12 cellular contexts compared by ENCODE assay signal in the genomic region with DNA sequence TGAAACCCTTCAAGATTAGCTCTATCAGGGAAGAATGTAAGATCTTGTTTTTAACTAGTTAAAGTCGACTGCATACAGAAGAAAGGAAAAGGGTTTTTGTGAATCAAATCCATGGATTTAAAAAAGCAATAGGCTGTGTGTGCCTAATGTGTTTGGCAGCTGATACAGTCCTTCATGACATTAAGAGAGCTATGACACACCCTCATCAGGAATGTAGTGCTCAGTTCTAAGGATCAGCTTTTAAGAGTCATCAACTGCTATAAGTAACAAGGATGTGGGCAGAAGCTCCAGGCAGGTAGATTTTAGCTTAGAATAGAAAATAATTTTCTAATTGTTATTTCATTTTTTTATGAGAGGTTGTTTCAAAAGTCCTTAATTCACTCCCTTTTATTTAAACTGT. TPM values are rescaled to one million over a fixed set of nuclear protein-coding genes. Genes with fewer than 3 reads are reported as not detected.
DNase-seq lines count a peak whose midpoint lies in the region; TF ChIP-seq lines count a peak whose summit lies in the region.
"Had no signal": no experiment of that assay in that cellular context is flagged by ENCODE, and none has a peak within 500 bp of the region (broad histone marks: within the 10 kb centered on the region; RNA-seq: fewer than 3 reads in every experiment).

No MANE protein-coding gene starts in this region.

- no peak overlapping the region for H3K4me3 ChIP-seq in kidney epithelial cell (ENCODE audit: low read depth, low read length)

- DNase-seq in A172 (ENCODE audit: low spot score): peak; percentile 77
- DNase-seq in HFFc6: peak; percentile 69
- peak; percentile 47 for DNase-seq in amniotic stem cell (lab: John Stamatoyannopoulos, UW)
- DNase-seq in kidney epithelial cell (ENCODE audit: low read depth): peak; percentile 35
- DNase-seq in activated CD4-positive, CD25-positive, alpha-beta regulatory T cell treated with anti-CD3 and anti-CD28 coated beads, Interleukin-2, amount 50 U/mL, for 72 hours: no peak
- no peak for DNase-seq in islet precursor cell
- no peak for DNase-seq in NCI-H1417 treated with DMSO at 0.1 percent for 48 hours (lab: John Stamatoyannopoulos, UW)
- no peak for DNase-seq in COLO829 (ENCODE audit: low spot score)
- DNase-seq: activated B cell treated with CpG ODN at 0.5 μM for 24 hours; activated T-cell treated with anti-CD3 and anti-CD28 coated beads, Interleukin-2, amount 50 U/mL, for 24 hours had no signal

- H3K9me3 Mint-ChIP-seq in HFFc6: no peaks in the 10 kb centered on the region
- H3K9me3 Mint-ChIP-seq: activated B cell treated with CpG ODN at 0.5 μM for 24 hours; activated T-cell treated with anti-CD3 and anti-CD28 coated beads, Interleukin-2, amount 50 U/mL, for 24 hours had no signal

- H3K4me3 Mint-ChIP-seq in HFFc6: no peak overlapping the region; the same call in 1 of the 2 replicates
- H3K4me3 Mint-ChIP-seq: activated B cell treated with CpG ODN at 0.5 μM for 24 hours; activated T-cell treated with anti-CD3 and anti-CD28 coated beads, Interleukin-2, amount 50 U/mL, for 24 hours had no signal

- no peaks in the 10 kb centered on the region for H3K36me3 ChIP-seq in kidney epithelial cell (ENCODE audit: control insufficient read depth, insufficient read depth, low read length)

- TF ChIP-seq CTCF in HFFc6 (IDR thresholded peaks at IDR 0.05) (no peak), kidney epithelial cell (IDR thresholded peaks at IDR 0.05; ENCODE audit: insufficient read depth, low read length, poor library complexity, severe bottlenecking) (no peak)

- H3K27me3 Mint-ChIP-seq in HFFc6 (ENCODE audit: insufficient read depth): no peaks in the 10 kb centered on the region
- H3K27me3 Mint-ChIP-seq: activated B cell treated with CpG ODN at 0.5 μM for 24 hours; activated T-cell treated with anti-CD3 and anti-CD28 coated beads, Interleukin-2, amount 50 U/mL, for 24 hours; progenitor cell of endocrine pancreas had no signal

- peaks cover 32% of the 10 kb centered on the region for H3K4me1 Mint-ChIP-seq in HFFc6 (ENCODE audit: low read depth)
- H3K4me1 Mint-ChIP-seq: activated B cell treated with CpG ODN at 0.5 μM for 24 hours had no signal

- no peaks in the 10 kb centered on the region for H3K36me3 Mint-ChIP-seq in HFFc6 (ENCODE audit: low read depth)

- H3K27ac Mint-ChIP-seq in HFFc6: peak overlapping the region; percentile 33
- H3K27ac Mint-ChIP-seq: activated B cell treated with CpG ODN at 0.5 μM for 24 hours; activated T-cell treated with anti-CD3 and anti-CD28 coated beads, Interleukin-2, amount 50 U/mL, for 24 hours; progenitor cell of endocrine pancreas had no signal

- no peaks in the 10 kb centered on the region for H3K27me3 ChIP-seq in kidney epithelial cell (ENCODE audit: control insufficient read depth, insufficient read depth, low read length)

RNA-seq across cellular contexts. Expression of gene PPP1R1C, which starts 52.9 kb away (rescaled TPM):
- 2.4 and 4.8 TPM in 2 replicates for total RNA-seq in A172 (2014; rRNA removed; shearing (Covaris generic))
- under 1 TPM in 4 of 6 experiments, not detected in 2; 0.31 to 0.48 (median 0.39) TPM for total RNA-seq in HFFc6 (2021; fragmentation: NEBNext Ultra II Directional; extraction: Animal tissue kit (Norgen Biotek cat#: 25700))
- 2.1 and 4.9 TPM in 2 replicates for total RNA-seq in kidney epithelial cell
- total RNA-seq: activated B cell treated with CpG ODN at 0.5 μM for 24 hours, G401 had no signal

Comparison
In these comparisons a context has a peak if more than half of its experiments do, and no peak if none do; other contexts are left out.
1. DNase-seq: peak in A172 (single experiment), HFFc6 (single experiment), amniotic stem cell (single experiment) and kidney epithelial cell (single experiment); none in activated CD4-positive, CD25-positive, alpha-beta regulatory T cell treated with anti-CD3 and anti-CD28 coated beads, Interleukin-2, amount 50 U/mL, for 72 hours (single experiment), islet precursor cell (single experiment), NCI-H1417 treated with DMSO at 0.1 percent for 48 hours (single experiment) and COLO829 (single experiment).